Comparison of ENCODE assay signal across 1 cellular context in the genomic region with DNA sequence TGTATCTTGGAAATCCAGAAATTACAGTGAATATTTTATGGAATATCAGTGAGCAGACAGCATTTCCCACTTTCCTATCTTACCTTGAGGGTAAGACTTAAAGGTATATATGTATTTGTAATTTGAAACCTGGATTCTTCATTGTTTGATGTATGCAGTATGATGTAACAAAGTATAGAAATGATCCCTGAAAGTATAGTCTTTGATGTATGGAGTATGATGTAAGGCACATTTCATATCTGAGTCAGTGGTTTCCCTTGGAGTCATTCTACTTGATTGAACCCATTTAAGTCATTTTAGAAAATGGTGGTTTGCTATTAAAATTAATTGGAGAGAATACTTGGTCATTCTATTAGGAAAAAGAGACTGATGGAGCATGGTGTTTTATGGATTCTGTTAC.
TF ChIP-seq lines count a peak whose summit lies in the region.

No MANE protein-coding gene starts in this region.

TF ChIP-seq in HepG2, 621 proteins besides CTCF, POLR2A, EP300 and RAD21:
- TF ChIP-seq ZNF296 (CRISPR knock-in tag; conservative IDR thresholded peaks at IDR 0.05): no peak
- no peak for TF ChIP-seq SNRNP70 (IDR thresholded peaks at IDR 0.05; ENCODE audit: low read depth, low read length)
- no peak for TF ChIP-seq ZNF101 (CRISPR knock-in tag; IDR thresholded peaks at IDR 0.05; ENCODE audit: borderline replicate concordance, low read depth)
- no peak for TF ChIP-seq MATR3 (CRISPR knock-in tag; IDR thresholded peaks at IDR 0.05)
- TF ChIP-seq ATF7 (IDR thresholded peaks at IDR 0.05): 0 out of 2 replicates have a peak, but pooled peaks have one; percentile 6
- no peak for TF ChIP-seq ATF7 (CRISPR knock-in tag; IDR thresholded peaks at IDR 0.05)
